In the genomic region with DNA sequence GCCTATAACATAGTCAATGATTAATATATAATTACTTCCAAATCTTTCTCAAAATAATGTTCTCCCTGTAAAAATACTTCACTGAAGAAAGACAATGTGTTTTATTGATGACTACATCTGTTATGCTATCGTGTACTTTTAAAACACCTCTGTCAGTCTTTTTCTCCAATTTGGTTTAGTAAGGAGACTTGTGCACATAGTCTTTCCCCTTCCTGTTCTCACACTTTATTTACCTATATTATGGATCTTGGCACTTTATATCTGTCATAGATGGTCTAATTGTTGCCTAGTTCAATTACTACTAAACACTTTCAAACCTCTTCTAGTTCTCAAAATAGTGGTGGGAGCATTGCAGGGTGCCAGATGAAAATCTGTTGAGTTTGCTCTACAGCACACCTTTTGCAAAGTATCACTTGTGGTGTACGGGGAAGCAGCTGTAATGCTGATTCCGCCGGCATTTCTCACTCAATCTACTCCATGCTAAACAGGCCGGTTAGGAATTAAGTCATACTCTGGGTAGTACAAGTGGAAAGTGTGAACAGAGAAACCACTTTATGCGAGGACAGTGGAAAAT, we compare ENCODE assay signal across 9 cellular contexts. TPM values are rescaled to one million over a fixed set of nuclear protein-coding genes. Genes with fewer than 3 reads are reported as not detected.
DNase-seq lines count a peak whose midpoint lies in the region; ATAC-seq and TF ChIP-seq lines count a peak whose summit lies in the region.
"Had no signal": no experiment of that assay in that cellular context is flagged by ENCODE, and none has a peak within 500 bp of the region (broad histone marks: within the 10 kb centered on the region; RNA-seq: fewer than 3 reads in every experiment).

No MANE protein-coding gene starts in this region.

- no peak for TF ChIP-seq POLR2A in HCT116 (IDR thresholded peaks at IDR 0.05; ENCODE audit: borderline replicate concordance, extremely low read depth, insufficient read depth, insufficient read length)

- no peaks in the 10 kb centered on the region for H3K36me3 Mint-ChIP-seq in activated naive CD8-positive, alpha-beta T cell treated with anti-CD3 and anti-CD28 coated beads, Interleukin-2, amount 10 ng/mL, durations not matched to agents 7 days and 5 days
- peaks cover 1% of the 10 kb centered on the region for H3K36me3 Mint-ChIP-seq in memory B cell

- H3K9me3 ChIP-seq in HCT116 (ENCODE audit: control insufficient read depth in 1 of 2, insufficient read depth in 1 of 2, low read depth in 1 of 2, low read length in 2 of 2): no peaks in the 10 kb centered on the region

- TF ChIP-seq RAD21 in HCT116 (IDR thresholded peaks at IDR 0.05; ENCODE audit: low read depth): no peak

- H2AFZ ChIP-seq in HCT116 (ENCODE audit: low read depth, low read length, poor library complexity, severe bottlenecking): no peak overlapping the region

- H3K9me3 Mint-ChIP-seq in activated naive CD8-positive, alpha-beta T cell treated with anti-CD3 and anti-CD28 coated beads, Interleukin-2, amount 10 ng/mL, durations not matched to agents 7 days and 5 days: no peaks in the 10 kb centered on the region
- H3K9me3 Mint-ChIP-seq in memory B cell: no peaks in the 10 kb centered on the region

- BruUV-seq in HCT116 (replicated peaks; lab: Mats Ljungman, UMichigan): no TSS peak

- peak overlapping the region; percentile 74 for H3K4me2 ChIP-seq in HCT116 (ENCODE audit: low read length)

- POLR2A ChIA-PET in BJ (lab: Charles Lee): no interaction called here
- POLR2A ChIA-PET in HCT116 (lab: Charles Lee): no interaction called here
- POLR2A ChIA-PET in activated naive CD8-positive, alpha-beta T cell treated with anti-CD3 and anti-CD28 coated beads, Interleukin-2, amount 10 ng/mL, durations not matched to agents 7 days and 5 days (lab: Charles Lee): no interaction called here

- intact Hi-C loops in HCT116 (cut with micrococcal nuclease): no loop called here

- 0 out of 4 replicates have a peak, but pooled peaks cover 0 to 7% of the 10 kb centered on the region in 2 experiments for H3K4me1 ChIP-seq in HCT116 (ENCODE audit: control insufficient read depth in 1 of 2, insufficient read depth in 2 of 2, low read length in 2 of 2)

- no peaks in the 10 kb centered on the region for H4K20me1 ChIP-seq in HCT116 (ENCODE audit: insufficient read depth)

- DNase-seq in BJ (ENCODE audit: low read depth) (no peak), HCT116 (ENCODE audit: low read depth, low spot score) (no peak), memory B cell (ENCODE audit: low spot score in 2 of 2) (no peak), D341Med (ENCODE audit: low spot score) (no peak), glomerular visceral epithelial cell (ENCODE audit: extremely low spot score) (no peak)
- DNase-seq in activated naive CD8-positive, alpha-beta T cell treated with anti-CD3 and anti-CD28 coated beads, Interleukin-2, amount 10 ng/mL, durations not matched to agents 7 days and 5 days: no peak

- H3K4me3 ChIP-seq in BJ (ENCODE audit: low read depth, low read length) (peak overlapping the region; percentile 51), HCT116 (replicated peaks in 1 of 2; ENCODE audit: low read depth in 1 of 2, low read length in 2 of 2) (peak overlapping the region; percentile 32 to 55)

- CTCF ChIA-PET in BJ (lab: Yijun Ruan, JAX) (no interaction called here), HCT116 (lab: Charles Lee) (no interaction called here)

- no peaks in the 10 kb centered on the region for H3K79me2 ChIP-seq in HCT116 (ENCODE audit: insufficient read depth, low read length)

- no peak overlapping the region for H3K9ac ChIP-seq in HCT116 (ENCODE audit: low read length)

- H3K27me3 ChIP-seq in BJ (ENCODE audit: control insufficient read depth, insufficient read depth, low read length) (peaks cover 14% of the 10 kb centered on the region), HCT116 (ENCODE audit: insufficient read depth, low read length) (no peaks in the 10 kb centered on the region)

- H3K4me3 Mint-ChIP-seq in activated naive CD8-positive, alpha-beta T cell treated with anti-CD3 and anti-CD28 coated beads, Interleukin-2, amount 10 ng/mL, durations not matched to agents 7 days and 5 days: peak overlapping the region; percentile 75
- H3K4me3 Mint-ChIP-seq in memory B cell: peak overlapping the region; percentile 80

- RAD21 ChIA-PET in HCT116 (lab: Charles Lee; ENCODE audit: low non-redundant PET in 1 of 2, low total read pairs in 2 of 2, uncharacterized antibody in 2 of 2, unreplicated experiment in 2 of 2): no interaction called here

- peaks cover 66% of the 10 kb centered on the region for H3K27me3 Mint-ChIP-seq in activated naive CD8-positive, alpha-beta T cell treated with anti-CD3 and anti-CD28 coated beads, Interleukin-2, amount 10 ng/mL, durations not matched to agents 7 days and 5 days
- H3K27me3 Mint-ChIP-seq in memory B cell: peaks cover 18% of the 10 kb centered on the region

- no peak for ATAC-seq in HCT116
- ATAC-seq in activated naive CD8-positive, alpha-beta T cell treated with anti-CD3 and anti-CD28 coated beads, Interleukin-2, amount 10 ng/mL, durations not matched to agents 7 days and 5 days (ENCODE audit: low read depth): no peak
- ATAC-seq in memory B cell (ENCODE audit: low read depth): no peak
- no peak for ATAC-seq in HG02970 (IDR thresholded peaks at IDR 0.05; ENCODE audit: low FRiP score, unreplicated experiment)
- no peak for ATAC-seq in GM21447 (IDR thresholded peaks at IDR 0.05; ENCODE audit: unreplicated experiment)

- H3K27ac ChIP-seq in HCT116 (ENCODE audit: low read depth, low read length): no peak overlapping the region

- H3K4me1 Mint-ChIP-seq in activated naive CD8-positive, alpha-beta T cell treated with anti-CD3 and anti-CD28 coated beads, Interleukin-2, amount 10 ng/mL, durations not matched to agents 7 days and 5 days: peaks cover 6% of the 10 kb centered on the region
- H3K4me1 Mint-ChIP-seq in memory B cell: peaks cover 6% of the 10 kb centered on the region

- H3K27ac Mint-ChIP-seq in activated naive CD8-positive, alpha-beta T cell treated with anti-CD3 and anti-CD28 coated beads, Interleukin-2, amount 10 ng/mL, durations not matched to agents 7 days and 5 days: no peak overlapping the region
- H3K27ac Mint-ChIP-seq in memory B cell: no peak overlapping the region

- no peaks in the 10 kb centered on the region for H3K9me2 ChIP-seq in HCT116 (ENCODE audit: insufficient read depth)

- TF ChIP-seq CTCF in BJ (IDR thresholded peaks at IDR 0.05; ENCODE audit: insufficient read depth, low read depth, low read length): no peak
- TF ChIP-seq CTCF in HCT116 (IDR thresholded peaks at IDR 0.05 in 2 of 3, conservative IDR thresholded peaks at IDR 0.05 in 1 of 3; ENCODE audit: borderline replicate concordance in 1 of 3, insufficient read depth in 1 of 3, low read depth in 2 of 3, low read length in 2 of 3): no peak

- H3K36me3 ChIP-seq in BJ (ENCODE audit: control insufficient read depth, insufficient read depth, low read length): no peaks in the 10 kb centered on the region
- no peaks in the 10 kb centered on the region for H3K36me3 ChIP-seq in HCT116 (ENCODE audit: control insufficient read depth in 1 of 2, insufficient read depth in 2 of 2, low read length in 2 of 2)

TF ChIP-seq in HCT116, 20 proteins besides CTCF, POLR2A, EP300 and RAD21:
- TF ChIP-seq YY1 (IDR thresholded peaks at IDR 0.05; ENCODE audit: extremely low read depth, insufficient replicate concordance, low read depth, low read length): no peak

RNA-seq across cellular contexts. Expression of gene INSM2, which starts 1.1 kb away (rescaled TPM):
- not detected in 2 replicates for polyA plus RNA-seq in BJ (2011; rRNA removed)
- polyA minus RNA-seq in BJ (2011; rRNA and poly(A)+ RNA removed): not detected in 2 replicates
- total RNA-seq in HCT116 (2021; ENCODE audit: unreplicated experiment): not detected
- polyA plus RNA-seq in HCT116 (2012): not detected in 2 replicates
- not detected for total RNA-seq in activated naive CD8-positive, alpha-beta T cell treated with anti-CD3 and anti-CD28 coated beads, Interleukin-2, amount 10 ng/mL, durations not matched to agents 7 days and 5 days
- total RNA-seq: H4 had no signal
